1 cellular context compared by ENCODE assay signal in the genomic region with DNA sequence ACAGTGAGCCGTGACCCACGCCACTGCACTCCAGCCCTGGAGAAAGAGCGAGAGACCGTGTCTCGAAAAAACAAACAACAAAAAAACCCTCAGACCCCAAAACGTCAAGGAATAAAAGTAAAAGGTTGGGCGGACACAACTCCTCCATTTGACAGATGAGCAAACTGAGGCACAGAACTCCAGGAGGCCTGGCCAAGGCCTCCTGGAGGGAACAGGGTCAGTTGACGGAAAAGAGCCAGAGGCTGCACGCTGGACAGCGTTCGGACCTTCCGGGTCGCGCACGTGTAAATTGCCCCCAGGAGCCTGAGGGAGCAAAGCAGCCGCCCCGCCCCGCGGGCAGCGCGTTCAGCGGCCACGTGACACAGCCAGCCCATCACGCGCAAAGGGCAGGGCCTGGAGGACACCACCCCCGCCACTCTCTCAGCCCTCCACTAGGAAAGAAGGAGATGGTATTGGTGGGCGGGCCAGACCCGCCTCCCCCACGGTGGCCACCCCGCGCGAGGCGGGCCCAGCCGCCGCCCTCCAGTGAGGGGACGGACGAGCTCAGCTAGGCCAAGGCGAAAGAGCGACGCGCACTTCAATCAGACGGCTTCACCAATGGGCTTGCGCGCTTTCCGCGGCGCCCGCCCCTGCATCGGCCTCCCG.
A peak's percentile ranks its signal among the peaks of the same experiment; 100 is the strongest.
TF ChIP-seq lines count a peak whose summit lies in the region.

No MANE protein-coding gene starts in this region.

TF ChIP-seq in K562, 482 proteins besides CTCF, POLR2A, EP300 and RAD21 (continued from another document and continues in another):
- TF ChIP-seq ZNF318 (IDR thresholded peaks at IDR 0.05; ENCODE audit: borderline replicate concordance in 1 of 2, low read depth in 1 of 2): no peak
- TF ChIP-seq ESRRA (IDR thresholded peaks at IDR 0.05; ENCODE audit: borderline replicate concordance, low read depth): peak; percentile 33; the same call in 1 of the 2 replicates
- no peak for TF ChIP-seq ZKSCAN8 (CRISPR knock-in tag; IDR thresholded peaks at IDR 0.05)
- no peak for TF ChIP-seq SREBF1 (IDR thresholded peaks at IDR 0.05; ENCODE audit: borderline replicate concordance, low read depth, low read length)
- TF ChIP-seq ATF7 (IDR thresholded peaks at IDR 0.05): peak; percentile 61
- TF ChIP-seq IRF1 (CRISPR knock-in tag; IDR thresholded peaks at IDR 0.05; ENCODE audit: borderline replicate concordance): no peak
- peak; percentile 97 for TF ChIP-seq RAD51 (IDR thresholded peaks at IDR 0.05; ENCODE audit: borderline replicate concordance, low read depth)
- no peak for TF ChIP-seq WHSC1 (IDR thresholded peaks at IDR 0.05; ENCODE audit: low read length)
- TF ChIP-seq NFRKB (IDR thresholded peaks at IDR 0.05; ENCODE audit: low read depth): peak; percentile 66; the same call in 1 of the 2 replicates
- no peak for TF ChIP-seq ZNF253 (CRISPR knock-in tag; conservative IDR thresholded peaks at IDR 0.05)
- peak; percentile 96 for TF ChIP-seq SMARCA5 (IDR thresholded peaks at IDR 0.05)
- TF ChIP-seq GTF2E2 (tag; IDR thresholded peaks at IDR 0.05): no peak
- TF ChIP-seq SIX5 (IDR thresholded peaks at IDR 0.05; ENCODE audit: borderline replicate concordance in 1 of 2, insufficient read depth in 1 of 2, low read depth in 1 of 2, low read length in 2 of 2): no peak
- no peak for TF ChIP-seq KLF1 (tag; IDR thresholded peaks at IDR 0.05)
- peak; percentile 95 for TF ChIP-seq MBD2 (IDR thresholded peaks at IDR 0.05; ENCODE audit: borderline replicate concordance, low read depth)
- no peak for TF ChIP-seq STAG1 (CRISPR knock-in tag; IDR thresholded peaks at IDR 0.05; ENCODE audit: borderline replicate concordance)
- TF ChIP-seq HLTF (IDR thresholded peaks at IDR 0.05): peak; percentile 73; the same call in 1 of the 2 replicates
- TF ChIP-seq ZNF717 (CRISPR knock-in tag; IDR thresholded peaks at IDR 0.05): no peak
- TF ChIP-seq, protein P1, sequence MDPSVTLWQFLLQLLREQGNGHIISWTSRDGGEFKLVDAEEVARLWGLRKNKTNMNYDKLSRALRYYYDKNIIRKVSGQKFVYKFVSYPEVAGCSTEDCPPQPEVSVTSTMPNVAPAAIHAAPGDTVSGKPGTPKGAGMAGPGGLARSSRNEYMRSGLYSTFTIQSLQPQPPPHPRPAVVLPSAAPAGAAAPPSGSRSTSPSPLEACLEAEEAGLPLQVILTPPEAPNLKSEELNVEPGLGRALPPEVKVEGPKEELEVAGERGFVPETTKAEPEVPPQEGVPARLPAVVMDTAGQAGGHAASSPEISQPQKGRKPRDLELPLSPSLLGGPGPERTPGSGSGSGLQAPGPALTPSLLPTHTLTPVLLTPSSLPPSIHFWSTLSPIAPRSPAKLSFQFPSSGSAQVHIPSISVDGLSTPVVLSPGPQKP (CRISPR knock-in tag; IDR thresholded peaks at IDR 0.05): no peak
- no peak for TF ChIP-seq AFF4 (CRISPR knock-in tag; IDR thresholded peaks at IDR 0.05)
- TF ChIP-seq HOXB6 (CRISPR knock-in tag; IDR thresholded peaks at IDR 0.05; ENCODE audit: borderline replicate concordance): no peak
- no peak; the same call in 1 of the 2 replicates for TF ChIP-seq NCOA6 (IDR thresholded peaks at IDR 0.05)
- no peak for TF ChIP-seq ZNF316 (IDR thresholded peaks at IDR 0.05)
- TF ChIP-seq NCOA1 (IDR thresholded peaks at IDR 0.05; ENCODE audit: low read depth): peak; percentile 77
- TF ChIP-seq GTF2F1 (IDR thresholded peaks at IDR 0.05; ENCODE audit: low read depth, low read length): no peak
- no peak for TF ChIP-seq OTX1 (CRISPR knock-in tag; IDR thresholded peaks at IDR 0.05)
- TF ChIP-seq ZKSCAN1 (IDR thresholded peaks at IDR 0.05; ENCODE audit: low read depth, low read length): no peak
- peak; percentile 99 for TF ChIP-seq USF2 (CRISPR knock-in tag; IDR thresholded peaks at IDR 0.05)
- peak; percentile 85 for TF ChIP-seq NFYB (IDR thresholded peaks at IDR 0.05; ENCODE audit: extremely low read depth, insufficient read length)
- no peak for TF ChIP-seq RBBP5 (IDR thresholded peaks at IDR 0.05; ENCODE audit: borderline replicate concordance, insufficient read depth, low read length, poor library complexity, severe bottlenecking)
- TF ChIP-seq STAT5A (IDR thresholded peaks at IDR 0.05; ENCODE audit: borderline replicate concordance, low read length): no peak; the same call in 1 of the 2 replicates
- TF ChIP-seq ZFX (CRISPR knock-in tag; IDR thresholded peaks at IDR 0.05): no peak
- no peak for TF ChIP-seq ZNF41 (CRISPR knock-in tag; conservative IDR thresholded peaks at IDR 0.05)
- TF ChIP-seq ZNF23 (CRISPR knock-in tag; IDR thresholded peaks at IDR 0.05): no peak
- TF ChIP-seq, protein P2, sequence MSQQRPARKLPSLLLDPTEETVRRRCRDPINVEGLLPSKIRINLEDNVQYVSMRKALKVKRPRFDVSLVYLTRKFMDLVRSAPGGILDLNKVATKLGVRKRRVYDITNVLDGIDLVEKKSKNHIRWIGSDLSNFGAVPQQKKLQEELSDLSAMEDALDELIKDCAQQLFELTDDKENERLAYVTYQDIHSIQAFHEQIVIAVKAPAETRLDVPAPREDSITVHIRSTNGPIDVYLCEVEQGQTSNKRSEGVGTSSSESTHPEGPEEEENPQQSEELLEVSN (IDR thresholded peaks at IDR 0.05; ENCODE audit: borderline replicate concordance in 1 of 2, extremely low read depth in 1 of 2, insufficient read depth in 1 of 2, insufficient read length in 1 of 2, low read depth in 1 of 2, low read length in 1 of 2, poor library complexity in 1 of 2, severe bottlenecking in 1 of 2): peak; percentile 95 to 96
- no peak for TF ChIP-seq ZNF175 (CRISPR knock-in tag; IDR thresholded peaks at IDR 0.05; ENCODE audit: low read depth)
- TF ChIP-seq ZNF384 (IDR thresholded peaks at IDR 0.05; ENCODE audit: low read depth, low read length): no peak
- TF ChIP-seq SAFB (IDR thresholded peaks at IDR 0.05; ENCODE audit: borderline replicate concordance, low read depth, low read length): no peak; the same call in 1 of the 2 replicates
- TF ChIP-seq, protein P3, sequence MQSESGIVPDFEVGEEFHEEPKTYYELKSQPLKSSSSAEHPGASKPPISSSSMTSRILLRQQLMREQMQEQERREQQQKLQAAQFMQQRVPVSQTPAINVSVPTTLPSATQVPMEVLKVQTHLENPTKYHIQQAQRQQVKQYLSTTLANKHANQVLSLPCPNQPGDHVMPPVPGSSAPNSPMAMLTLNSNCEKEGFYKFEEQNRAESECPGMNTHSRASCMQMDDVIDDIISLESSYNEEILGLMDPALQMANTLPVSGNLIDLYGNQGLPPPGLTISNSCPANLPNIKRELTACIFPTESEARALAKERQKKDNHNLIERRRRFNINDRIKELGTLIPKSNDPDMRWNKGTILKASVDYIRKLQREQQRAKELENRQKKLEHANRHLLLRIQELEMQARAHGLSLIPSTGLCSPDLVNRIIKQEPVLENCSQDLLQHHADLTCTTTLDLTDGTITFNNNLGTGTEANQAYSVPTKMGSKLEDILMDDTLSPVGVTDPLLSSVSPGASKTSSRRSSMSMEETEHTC (IDR thresholded peaks at IDR 0.05): peak; percentile 46; the same call in 1 of the 2 replicates
